ENCODE assay signal across 25 cellular contexts in the genomic region with DNA sequence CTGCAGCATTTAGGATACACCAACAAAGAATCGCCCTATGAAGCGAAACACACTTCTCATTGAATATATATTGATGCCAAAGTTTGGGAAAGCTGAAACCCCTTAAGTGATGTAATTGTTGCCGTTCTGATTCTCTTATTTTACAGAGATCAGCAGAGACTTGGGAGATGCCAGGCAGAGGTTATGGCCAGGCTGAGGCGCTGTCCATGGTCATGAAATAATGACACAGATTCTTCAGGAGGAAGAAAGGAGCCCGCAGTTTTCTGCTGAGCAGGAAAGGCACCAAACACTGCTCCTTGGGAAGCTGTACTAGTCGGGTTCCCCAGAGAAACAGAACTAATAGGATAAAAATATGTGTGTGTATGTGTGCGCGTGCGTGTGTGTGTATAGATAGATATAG.
A peak's percentile ranks its signal among the peaks of the same experiment; 100 is the strongest.
DNase-seq lines count a peak whose midpoint lies in the region; ATAC-seq and TF ChIP-seq lines count a peak whose summit lies in the region.
"Had no signal": no experiment of that assay in that cellular context is flagged by ENCODE, and none has a peak within 500 bp of the region (broad histone marks: within the 10 kb centered on the region; RNA-seq: fewer than 3 reads in every experiment).

No MANE protein-coding gene starts in this region.

- no peak overlapping the region for H3K27ac ChIP-seq in SK-N-SH (ENCODE audit: low read depth in 2 of 2, low read length in 1 of 2)
- no peak overlapping the region for H3K27ac ChIP-seq in testis
- no peak overlapping the region for H3K27ac ChIP-seq in RWPE1
- H3K27ac ChIP-seq: breast epithelium, coronary artery, PC-9, SJSA1, tibial nerve had no signal

- no peaks in the 10 kb centered on the region for H3K79me2 ChIP-seq in SK-N-SH (ENCODE audit: insufficient read depth)

- TF ChIP-seq RAD21 in SK-N-SH (IDR thresholded peaks at IDR 0.05; ENCODE audit: low read length), result no peak

- POLR2A ChIA-PET in SK-N-SH (lab: Yijun Ruan, JAX), result no interaction called here
- POLR2A ChIA-PET in RWPE1 (lab: Yijun Ruan, JAX; ENCODE audit: low non-redundant PET), result no interaction called here

- no peak overlapping the region for H3K9ac ChIP-seq in SK-N-SH

- ATAC-seq in SK-N-SH treated with all-trans-retinoic acid at 6 μM for 48 hours, result no peak
- ATAC-seq in GM18505 (IDR thresholded peaks at IDR 0.05; ENCODE audit: unreplicated experiment), result no peak
- no peak for ATAC-seq in GM18870 (IDR thresholded peaks at IDR 0.05; ENCODE audit: unreplicated experiment)
- ATAC-seq: stimulated activated naive CD8-positive, alpha-beta T cell treated with anti-CD3 and anti-CD28 coated beads, Interleukin-15, amount 100 ng/mL, for 72 hours had no signal

- H3K27me3 ChIP-seq in SK-N-SH (ENCODE audit: insufficient read depth), result no peaks in the 10 kb centered on the region
- no peaks in the 10 kb centered on the region for H3K27me3 ChIP-seq in testis
- H3K27me3 ChIP-seq: BE2C, breast epithelium, SJSA1, tibial nerve had no signal

- TF ChIP-seq POLR2A in testis (IDR thresholded peaks at IDR 0.05) (no peak), GM18505 (IDR thresholded peaks at IDR 0.05; ENCODE audit: borderline replicate concordance, extremely low read depth, insufficient read depth, insufficient read length) (no peak)

- CTCF ChIA-PET in SK-N-SH (lab: Yijun Ruan, JAX), result no interaction called here
- CTCF ChIA-PET in RWPE1 (lab: Yijun Ruan, JAX), result no interaction called here

- H3K4me1 ChIP-seq in SK-N-SH (ENCODE audit: control insufficient read depth in 1 of 2, insufficient read depth in 2 of 2, low read depth in 1 of 2, low read length in 1 of 2) (no peaks in the 10 kb centered on the region), testis (no peaks in the 10 kb centered on the region)
- H3K4me1 ChIP-seq: breast epithelium, HAP-1, SJSA1, tibial nerve had no signal

- no peaks in the 10 kb centered on the region for H3K9me3 Mint-ChIP-seq in endothelial cell (ENCODE audit: unreplicated experiment)

- H3K36me3 ChIP-seq in SK-N-SH (replicated peaks in 1 of 2; ENCODE audit: control insufficient read depth in 1 of 2, insufficient read depth in 2 of 2, low read length in 1 of 2) (no peaks in the 10 kb centered on the region), testis (ENCODE audit: low read depth, missing control alignments) (no peaks in the 10 kb centered on the region)
- H3K36me3 ChIP-seq: BE2C, breast epithelium, HAP-1, SJSA1, tibial nerve had no signal

- H3K9me2 ChIP-seq in SK-N-SH, result no peaks in the 10 kb centered on the region

- H3K4me3 ChIP-seq in SK-N-SH (ENCODE audit: low read depth in 2 of 2, low read length in 1 of 2), result no peak overlapping the region
- no peak overlapping the region for H3K4me3 ChIP-seq in testis
- H3K4me3 ChIP-seq: breast epithelium, coronary artery, HAP-1, PC-9, SJSA1, tibial nerve had no signal

- no peak overlapping the region for H3K4me3 Mint-ChIP-seq in endothelial cell (ENCODE audit: unreplicated experiment)
- H3K4me3 Mint-ChIP-seq: stimulated activated naive CD8-positive, alpha-beta T cell treated with anti-CD3 and anti-CD28 coated beads, Interleukin-15, amount 100 ng/mL, for 72 hours had no signal

- WGBS in SK-N-SH (ENCODE audit: low lambda C conversion rate), result 19% methylated on average over 9 of the region's 9 CpGs
- 70 to 77% methylated on average over 9 of the region's 9 CpGs for WGBS in testis, 2 donors

- H3F3A ChIP-seq in SK-N-SH (replicated peaks; ENCODE audit: insufficient read depth), result no peaks in the 10 kb centered on the region

- no peaks in the 10 kb centered on the region for H3K4me1 Mint-ChIP-seq in endothelial cell (ENCODE audit: unreplicated experiment)
- H3K4me1 Mint-ChIP-seq: stimulated activated naive CD8-positive, alpha-beta T cell treated with anti-CD3 and anti-CD28 coated beads, Interleukin-15, amount 100 ng/mL, for 72 hours had no signal

- no peaks in the 10 kb centered on the region for H4K20me1 ChIP-seq in SK-N-SH (ENCODE audit: insufficient read depth)

- no peak for TF ChIP-seq CTCF in SK-N-SH (IDR thresholded peaks at IDR 0.05)
- TF ChIP-seq CTCF in endothelial cell (IDR thresholded peaks at IDR 0.05; ENCODE audit: unreplicated experiment), result no peak
- TF ChIP-seq CTCF in testis (IDR thresholded peaks at IDR 0.05), result no peak
- no peak for TF ChIP-seq CTCF in RWPE1 (conservative IDR thresholded peaks at IDR 0.05; ENCODE audit: low read depth)

- H3K9me3 ChIP-seq in SK-N-SH (no peaks in the 10 kb centered on the region), testis (no peaks in the 10 kb centered on the region)
- H3K9me3 ChIP-seq: BE2C, HAP-1 had no signal

- intact Hi-C loops in testis (cut with DNase I; ENCODE audit: low total_unique reads), result no loop called here

- no peak for TF ChIP-seq EP300 in SK-N-SH (IDR thresholded peaks at IDR 0.05; ENCODE audit: borderline replicate concordance in 1 of 2, low read depth in 1 of 2, low read length in 1 of 2)

- no peak for DNase-seq in SK-N-SH
- peak; percentile 50 for DNase-seq in endothelial cell (ENCODE audit: low spot score)
- peak; percentile 17 for DNase-seq in testis
- no peak for DNase-seq in RWPE1 (ENCODE audit: low spot score)
- DNase-seq: activated CD4-positive, alpha-beta T cell treated with anti-CD3 and anti-CD28 coated beads, Interleukin-2, amount 50 U/mL, for 48 hours; activated gamma-delta T cell; BE2C; KG1; mesenchymal stem cell; NCI-H1092; NCI-H187 treated with DMSO at 0.1 percent for 48 hours; NCI-H2227 treated with DMSO at 0.1 percent for 48 hours; NCI-H82; retina; stimulated activated naive CD8-positive, alpha-beta T cell treated with anti-CD3 and anti-CD28 coated beads, Interleukin-15, amount 100 ng/mL, for 72 hours had no signal

- no peak overlapping the region for H2AFZ ChIP-seq in SK-N-SH (ENCODE audit: low read depth)
- H2AFZ ChIP-seq: PC-9 had no signal

- peaks cover 2% of the 10 kb centered on the region for H3K27me3 Mint-ChIP-seq in endothelial cell (ENCODE audit: unreplicated experiment)
- H3K27me3 Mint-ChIP-seq: stimulated activated naive CD8-positive, alpha-beta T cell treated with anti-CD3 and anti-CD28 coated beads, Interleukin-15, amount 100 ng/mL, for 72 hours had no signal

- H3K4me2 ChIP-seq in SK-N-SH, result no peak overlapping the region
- H3K4me2 ChIP-seq: PC-9 had no signal

- H3K27ac Mint-ChIP-seq in endothelial cell (ENCODE audit: unreplicated experiment), result no peak overlapping the region
- H3K27ac Mint-ChIP-seq: stimulated activated naive CD8-positive, alpha-beta T cell treated with anti-CD3 and anti-CD28 coated beads, Interleukin-15, amount 100 ng/mL, for 72 hours had no signal

- no peaks in the 10 kb centered on the region for H3K36me3 Mint-ChIP-seq in endothelial cell (ENCODE audit: low read depth, unreplicated experiment)

TF ChIP-seq in SK-N-SH treated with all-trans-retinoic acid at 6 μM for 48 hours, 23 proteins besides CTCF, POLR2A, EP300 and RAD21 (continues in another document):
- no peak for TF ChIP-seq PPARA (CRISPR knock-in tag; IDR thresholded peaks at IDR 0.05; ENCODE audit: borderline replicate concordance)
- TF ChIP-seq ARNTL (CRISPR knock-in tag; IDR thresholded peaks at IDR 0.05; ENCODE audit: borderline replicate concordance, low read depth), result no peak
- no peak for TF ChIP-seq ZNF565 (CRISPR knock-in tag; conservative IDR thresholded peaks at IDR 0.05; ENCODE audit: low read depth)
- no peak for TF ChIP-seq RARB (CRISPR knock-in tag; IDR thresholded peaks at IDR 0.05)
- no peak for TF ChIP-seq SNAI2 (CRISPR knock-in tag; IDR thresholded peaks at IDR 0.05)
- TF ChIP-seq, protein P1, sequence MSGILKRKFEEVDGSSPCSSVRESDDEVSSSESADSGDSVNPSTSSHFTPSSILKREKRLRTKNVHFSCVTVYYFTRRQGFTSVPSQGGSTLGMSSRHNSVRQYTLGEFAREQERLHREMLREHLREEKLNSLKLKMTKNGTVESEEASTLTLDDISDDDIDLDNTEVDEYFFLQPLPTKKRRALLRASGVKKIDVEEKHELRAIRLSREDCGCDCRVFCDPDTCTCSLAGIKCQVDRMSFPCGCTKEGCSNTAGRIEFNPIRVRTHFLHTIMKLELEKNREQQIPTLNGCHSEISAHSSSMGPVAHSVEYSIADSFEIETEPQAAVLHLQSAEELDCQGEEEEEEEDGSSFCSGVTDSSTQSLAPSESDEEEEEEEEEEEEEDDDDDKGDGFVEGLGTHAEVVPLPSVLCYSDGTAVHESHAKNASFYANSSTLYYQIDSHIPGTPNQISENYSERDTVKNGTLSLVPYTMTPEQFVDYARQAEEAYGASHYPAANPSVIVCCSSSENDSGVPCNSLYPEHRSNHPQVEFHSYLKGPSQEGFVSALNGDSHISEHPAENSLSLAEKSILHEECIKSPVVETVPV (CRISPR knock-in tag; IDR thresholded peaks at IDR 0.05), result no peak
- no peak for TF ChIP-seq TOX (CRISPR knock-in tag; IDR thresholded peaks at IDR 0.05; ENCODE audit: borderline replicate concordance)
- TF ChIP-seq ISL1 (CRISPR knock-in tag; IDR thresholded peaks at IDR 0.05), result no peak
- TF ChIP-seq GLIS3 (CRISPR knock-in tag; IDR thresholded peaks at IDR 0.05), result no peak

TF ChIP-seq in PFSK-1, 5 proteins besides CTCF, POLR2A, EP300 and RAD21:
- TF ChIP-seq, protein P2, sequence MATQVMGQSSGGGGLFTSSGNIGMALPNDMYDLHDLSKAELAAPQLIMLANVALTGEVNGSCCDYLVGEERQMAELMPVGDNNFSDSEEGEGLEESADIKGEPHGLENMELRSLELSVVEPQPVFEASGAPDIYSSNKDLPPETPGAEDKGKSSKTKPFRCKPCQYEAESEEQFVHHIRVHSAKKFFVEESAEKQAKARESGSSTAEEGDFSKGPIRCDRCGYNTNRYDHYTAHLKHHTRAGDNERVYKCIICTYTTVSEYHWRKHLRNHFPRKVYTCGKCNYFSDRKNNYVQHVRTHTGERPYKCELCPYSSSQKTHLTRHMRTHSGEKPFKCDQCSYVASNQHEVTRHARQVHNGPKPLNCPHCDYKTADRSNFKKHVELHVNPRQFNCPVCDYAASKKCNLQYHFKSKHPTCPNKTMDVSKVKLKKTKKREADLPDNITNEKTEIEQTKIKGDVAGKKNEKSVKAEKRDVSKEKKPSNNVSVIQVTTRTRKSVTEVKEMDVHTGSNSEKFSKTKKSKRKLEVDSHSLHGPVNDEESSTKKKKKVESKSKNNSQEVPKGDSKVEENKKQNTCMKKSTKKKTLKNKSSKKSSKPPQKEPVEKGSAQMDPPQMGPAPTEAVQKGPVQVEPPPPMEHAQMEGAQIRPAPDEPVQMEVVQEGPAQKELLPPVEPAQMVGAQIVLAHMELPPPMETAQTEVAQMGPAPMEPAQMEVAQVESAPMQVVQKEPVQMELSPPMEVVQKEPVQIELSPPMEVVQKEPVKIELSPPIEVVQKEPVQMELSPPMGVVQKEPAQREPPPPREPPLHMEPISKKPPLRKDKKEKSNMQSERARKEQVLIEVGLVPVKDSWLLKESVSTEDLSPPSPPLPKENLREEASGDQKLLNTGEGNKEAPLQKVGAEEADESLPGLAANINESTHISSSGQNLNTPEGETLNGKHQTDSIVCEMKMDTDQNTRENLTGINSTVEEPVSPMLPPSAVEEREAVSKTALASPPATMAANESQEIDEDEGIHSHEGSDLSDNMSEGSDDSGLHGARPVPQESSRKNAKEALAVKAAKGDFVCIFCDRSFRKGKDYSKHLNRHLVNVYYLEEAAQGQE (IDR thresholded peaks at IDR 0.05; ENCODE audit: insufficient read depth in 1 of 2, low read depth in 2 of 2, low read length in 2 of 2), result peak; percentile 26 to 91; a peak in 2 of 4 replicates
- TF ChIP-seq FOXP2 (optimal IDR thresholded peaks at IDR 0.05; ENCODE audit: borderline replicate concordance, extremely low read depth, extremely low read length, insufficient read depth), result no peak

Comparison
In these comparisons a context has a peak if more than half of its experiments do, and no peak if none do; other contexts are left out.
1. DNase-seq: peak in endothelial cell (single experiment) and testis (single experiment); none in SK-N-SH (single experiment) and RWPE1 (single experiment).